ENCODE assay signal across 7 cellular contexts in genomic region chr14:21309238-21309636, GRCh38. TPM values are rescaled to one million over a fixed set of nuclear protein-coding genes. Genes with fewer than 3 reads are reported as not detected.
DNase-seq lines count a peak whose midpoint lies in the region; TF ChIP-seq lines count a peak whose summit lies in the region.

No MANE protein-coding gene starts in this region.

- H3K27me3 ChIP-seq in right atrium auricular region: no peaks in the 10 kb centered on the region

- TF ChIP-seq CTCF in HFF-Myc (IDR thresholded peaks at IDR 0.05; ENCODE audit: low read depth, low read length, missing control alignments): no peak
- no peak for TF ChIP-seq CTCF in right atrium auricular region (IDR thresholded peaks at IDR 0.05)
- TF ChIP-seq CTCF in foreskin fibroblast (IDR thresholded peaks at IDR 0.05; ENCODE audit: low read depth, low read length): no peak

- H3K4me3 ChIP-seq in HFF-Myc (replicated peaks; ENCODE audit: low read depth, low read length): peak overlapping the region; percentile 13
- peak overlapping the region; percentile 29 to 39 for H3K4me3 ChIP-seq in right atrium auricular region
- H3K4me3 ChIP-seq in skin epidermis: peak overlapping the region in 6 of 7 experiments; percentile 6 to 37 (median 20)
- peak overlapping the region in 1 of 2 donors; percentile 17 for H3K4me3 ChIP-seq in foreskin fibroblast (ENCODE audit: low read depth in 1 of 2, low read length in 2 of 2)

- no peaks in the 10 kb centered on the region for H3K36me3 ChIP-seq in right atrium auricular region

- no peaks in the 10 kb centered on the region for H3K4me1 ChIP-seq in right atrium auricular region

- no peak for DNase-seq in HFF-Myc (ENCODE audit: extremely low read depth, low read depth)
- DNase-seq in activated CD4-positive, alpha-beta T cell treated with anti-CD3 and anti-CD28 coated beads, Interleukin-2, amount 50 U/mL, for 48 hours: peak; percentile 6 to 16
- DNase-seq in right atrium auricular region (ENCODE audit: low spot score): no peak
- no peak for DNase-seq in foreskin fibroblast
- DNase-seq in DMS 273 (lab: John Stamatoyannopoulos, UW; ENCODE audit: unreplicated experiment): no peak
- DNase-seq in effector CD8-positive, alpha-beta T cell (lab: John Stamatoyannopoulos, UW): no peak

- H3K27ac ChIP-seq in right atrium auricular region (peak overlapping the region in 1 of 2 donors; percentile 73), skin epidermis (peak overlapping the region in 11 of 21 experiments; percentile 24 to 79 (median 63))

- no peaks in the 10 kb centered on the region for H3K9me3 ChIP-seq in right atrium auricular region

RNA-seq across cellular contexts. Expression of gene RPGRIP1, which starts 29.4 kb away (rescaled TPM):
- under 1 TPM in 1 of 2 donors, not detected in 1; 0.12 TPM for total RNA-seq in right atrium auricular region

RNA-seq across cellular contexts. Expression of gene HNRNPC, which starts 40.0 kb away (rescaled TPM):
- 100 to 1,000 TPM; 254 to 277 TPM for total RNA-seq in right atrium auricular region

Comparison
In these comparisons a context has a peak if more than half of its experiments do, and no peak if none do; other contexts are left out.
1. DNase-seq: peak in activated CD4-positive, alpha-beta T cell treated with anti-CD3 and anti-CD28 coated beads, Interleukin-2, amount 50 U/mL, for 48 hours (2 of 2); none in HFF-Myc (single experiment), right atrium auricular region (single experiment), foreskin fibroblast (0 of 2), DMS 273 (single experiment) and effector CD8-positive, alpha-beta T cell (single experiment).